Comparison of ENCODE assay signal across 15 cellular contexts in genomic region chr2:177671662-177672061, GRCh38.
"Had no signal": no experiment of that assay in that cellular context is flagged by ENCODE, and none has a peak within 500 bp of the region (broad histone marks: within the 10 kb centered on the region; RNA-seq: fewer than 3 reads in every experiment).

No MANE protein-coding gene starts in this region.

- ATAC-seq: activated CD4-positive, CD25-positive, alpha-beta regulatory T cell treated with anti-CD3 and anti-CD28 coated beads, Interleukin-2, amount 50 U/mL, for 24 hours; left lung; lower lobe of right lung; mucosa of descending colon; right cardiac atrium had no signal

- H3K4me3 ChIP-seq: left lung, lower lobe of right lung, mucosa of descending colon, spleen, tibial nerve had no signal

- H3K4me1 ChIP-seq: left lung, lower lobe of right lung, spleen had no signal

- H3K9me3 ChIP-seq: left lung, lower lobe of right lung, mucosa of descending colon, spleen, tibial nerve had no signal

- DNase-seq: activated CD4-positive, alpha-beta T cell treated with anti-CD3 and anti-CD28 coated beads for 48 hours; activated CD4-positive, alpha-beta T cell treated with anti-CD3 and anti-CD28 coated beads, Interleukin-2, amount 50 U/mL, for 48 hours; activated CD8-positive, alpha-beta memory T cell treated with anti-CD3 and anti-CD28 coated beads for 24 hours; activated effector memory CD4-positive, alpha-beta T cell treated with Interleukin-2 at 50 U/mL for 16 hours; activated naive CD4-positive, alpha-beta T cell treated with Interleukin-2 at 50 U/mL for 16 hours; left lung; lower lobe of right lung; mesenchymal stem cell; mucosa of descending colon; right cardiac atrium; spleen; stimulated activated naive CD4-positive, alpha-beta T cell treated with Interleukin-2 at 50 U/mL for 16 hours; WERI-Rb-1 had no signal

- H3K27ac ChIP-seq: left lung, lower lobe of right lung, spleen, WERI-Rb-1 had no signal

- H3K27me3 ChIP-seq: tibial nerve had no signal

- H3K36me3 ChIP-seq: left lung, lower lobe of right lung, spleen, tibial nerve, WERI-Rb-1 had no signal
